Comparison of ENCODE assay signal across 27 cellular contexts in the genomic region with DNA sequence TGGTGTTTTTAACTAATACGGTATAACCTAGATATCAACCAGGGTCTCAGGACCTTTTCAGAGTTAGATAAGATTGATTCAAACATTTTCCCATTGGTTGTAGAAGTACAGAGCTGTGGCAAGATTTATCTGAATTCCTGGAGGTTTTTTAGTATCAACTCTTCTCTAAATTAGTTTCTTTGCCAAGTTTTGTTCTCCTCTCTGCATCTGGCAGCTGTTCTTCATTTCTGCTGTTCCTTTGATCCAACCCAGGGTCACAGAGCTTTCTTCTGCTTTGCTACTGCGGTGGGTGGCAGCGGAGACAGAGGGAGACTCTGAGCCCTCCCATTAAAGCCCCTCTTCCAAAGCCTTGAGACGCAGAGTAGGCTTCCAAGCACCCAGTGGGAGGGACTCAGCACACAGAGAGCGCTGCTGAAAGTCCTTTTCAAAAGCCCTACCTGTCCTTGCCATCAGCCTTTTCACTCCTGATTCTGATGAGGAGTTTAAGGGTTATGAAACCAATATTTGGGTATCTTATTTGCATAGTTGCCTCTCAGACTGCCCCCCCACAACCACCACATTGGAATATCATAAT.
DNase-seq lines count a peak whose midpoint lies in the region; ATAC-seq and TF ChIP-seq lines count a peak whose summit lies in the region.
"Had no signal": no experiment of that assay in that cellular context is flagged by ENCODE, and none has a peak within 500 bp of the region (broad histone marks: within the 10 kb centered on the region; RNA-seq: fewer than 3 reads in every experiment).

No MANE protein-coding gene starts in this region.

- H3K4me3 ChIP-seq in endodermal cell (ENCODE audit: low read length) (no peak overlapping the region), neural progenitor cell (no peak overlapping the region)
- H3K4me3 ChIP-seq: GM12878, GM23248 had no signal

- H3K4me1 Mint-ChIP-seq in WTC11 (peaks cover 10% of the 10 kb centered on the region), endodermal cell (peaks cover 12% of the 10 kb centered on the region), neural progenitor cell (peaks cover 10% of the 10 kb centered on the region)
- no peaks in the 10 kb centered on the region for H3K4me1 Mint-ChIP-seq in activated T-helper 17 cell treated with anti-CD3 and anti-CD28 coated beads, Interleukin-2, amount 50 U/mL, for 72 hours
- H3K4me1 Mint-ChIP-seq: CD4-positive, CD25-positive, alpha-beta regulatory T cell had no signal

- H3K27ac Mint-ChIP-seq in WTC11, result no peak overlapping the region
- H3K27ac Mint-ChIP-seq in endodermal cell, result no peak overlapping the region
- no peak overlapping the region for H3K27ac Mint-ChIP-seq in neural progenitor cell
- no peak overlapping the region for H3K27ac Mint-ChIP-seq in activated T-helper 17 cell treated with anti-CD3 and anti-CD28 coated beads, Interleukin-2, amount 50 U/mL, for 72 hours
- H3K27ac Mint-ChIP-seq: CD4-positive, CD25-positive, alpha-beta regulatory T cell; IgD-negative memory B cell had no signal

- H3F3A ChIP-seq in neural progenitor cell (ENCODE audit: low read depth), result peaks cover 3% of the 10 kb centered on the region

- H3K27me3 ChIP-seq in endodermal cell (ENCODE audit: control insufficient read depth, insufficient read depth, low read length, poor library complexity, severe bottlenecking) (no peaks in the 10 kb centered on the region), neural progenitor cell (peaks cover 7% of the 10 kb centered on the region)

- POLR2A ChIA-PET in WTC11 (lab: Charles Lee), result no interaction called here

- peak; percentile 5 to 14 for DNase-seq in NCI-H526 (lab: John Stamatoyannopoulos, UW)
- DNase-seq in NCI-H526 treated with DMSO at 0.1 percent for 48 hours (lab: John Stamatoyannopoulos, UW), result no peak
- DNase-seq in WTC11 (ENCODE audit: low spot score), result no peak
- DNase-seq in endodermal cell, result peak; percentile 49
- DNase-seq in neural progenitor cell (ENCODE audit: low spot score), result peak; percentile 21
- DNase-seq in COLO668 (lab: John Stamatoyannopoulos, UW; ENCODE audit: unreplicated experiment), result no peak
- no peak for DNase-seq in NOMO-1 treated with dmso at 0.1 percent for 144 hours (lab: John Stamatoyannopoulos, UW; ENCODE audit: unreplicated experiment)
- DNase-seq: 8988T; ACHN; CD4-positive, CD25-positive, alpha-beta regulatory T cell; EL; GDM1; GM23248; MM.1S; NCI-H1417; NCI-H1694; NCI-H2029 treated with DMSO at 0.1 percent for 48 hours; NCI-H2227 treated with DMSO at 0.1 percent for 48 hours; NCI-H748 treated with DMSO at 0.1 percent for 48 hours; PC-3; SHP77 had no signal

- CTCF ChIA-PET in WTC11 (lab: Charles Lee), result no interaction called here

- no peak overlapping the region for H3K9ac ChIP-seq in endodermal cell (ENCODE audit: extremely low read depth, low read length, poor library complexity, severe bottlenecking)
- H3K9ac ChIP-seq in neural progenitor cell, result no peak overlapping the region
- H3K9ac ChIP-seq: GM23248, KMS-11 had no signal

- TF ChIP-seq CTCF in WTC11 (IDR thresholded peaks at IDR 0.05), result no peak
- TF ChIP-seq CTCF in endodermal cell (conservative IDR thresholded peaks at IDR 0.05), result no peak
- TF ChIP-seq CTCF in neural progenitor cell (IDR thresholded peaks at IDR 0.05), result no peak

- H3K9me3 ChIP-seq in endodermal cell (ENCODE audit: control insufficient read depth, low read length), result peaks cover 18% of the 10 kb centered on the region
- H3K9me3 ChIP-seq in neural progenitor cell (ENCODE audit: low read depth), result no peaks in the 10 kb centered on the region

- H3K9me3 Mint-ChIP-seq in WTC11, result peaks cover 17% of the 10 kb centered on the region
- H3K9me3 Mint-ChIP-seq in endodermal cell, result peaks cover 7% of the 10 kb centered on the region
- H3K9me3 Mint-ChIP-seq in neural progenitor cell, result peaks cover 3% of the 10 kb centered on the region
- no peaks in the 10 kb centered on the region for H3K9me3 Mint-ChIP-seq in activated T-helper 17 cell treated with anti-CD3 and anti-CD28 coated beads, Interleukin-2, amount 50 U/mL, for 72 hours

- no peak overlapping the region for H2AFZ ChIP-seq in neural progenitor cell (replicated peaks)
- H2AFZ ChIP-seq: GM23248 had no signal

- no peaks in the 10 kb centered on the region for H3K4me1 ChIP-seq in endodermal cell (ENCODE audit: control insufficient read depth, insufficient read depth, low read length)
- peaks cover 12% of the 10 kb centered on the region for H3K4me1 ChIP-seq in neural progenitor cell

- 80 to 87% methylated on average over 3 to 5 of the region's 5 CpGs for WGBS in endodermal cell (ENCODE audit: insufficient coverage in 1 of 2, insufficient read length in 1 of 2), 2 experiments

- H3K4me3 Mint-ChIP-seq in WTC11 (no peak overlapping the region), endodermal cell (no peak overlapping the region), neural progenitor cell (no peak overlapping the region)
- no peak overlapping the region for H3K4me3 Mint-ChIP-seq in activated T-helper 17 cell treated with anti-CD3 and anti-CD28 coated beads, Interleukin-2, amount 50 U/mL, for 72 hours
- H3K4me3 Mint-ChIP-seq: CD4-positive, CD25-positive, alpha-beta regulatory T cell; IgD-negative memory B cell had no signal

- H3K36me3 ChIP-seq in endodermal cell (ENCODE audit: control insufficient read depth, insufficient read depth, low read length) (no peaks in the 10 kb centered on the region), neural progenitor cell (no peaks in the 10 kb centered on the region)

- H3K36me3 Mint-ChIP-seq in WTC11, result no peaks in the 10 kb centered on the region
- no peaks in the 10 kb centered on the region for H3K36me3 Mint-ChIP-seq in endodermal cell (ENCODE audit: low read depth)
- H3K36me3 Mint-ChIP-seq in neural progenitor cell, result no peaks in the 10 kb centered on the region
- H3K36me3 Mint-ChIP-seq in activated T-helper 17 cell treated with anti-CD3 and anti-CD28 coated beads, Interleukin-2, amount 50 U/mL, for 72 hours (ENCODE audit: low read depth), result no peaks in the 10 kb centered on the region
- H3K36me3 Mint-ChIP-seq: CD4-positive, CD25-positive, alpha-beta regulatory T cell; IgD-negative memory B cell had no signal

- H3K79me2 ChIP-seq in neural progenitor cell (ENCODE audit: low read depth), result no peaks in the 10 kb centered on the region

- H4K20me1 ChIP-seq in neural progenitor cell (ENCODE audit: low read depth), result no peaks in the 10 kb centered on the region

- H3K27ac ChIP-seq in endodermal cell (ENCODE audit: low read depth, low read length) (no peak overlapping the region), neural progenitor cell (no peak overlapping the region)
- H3K27ac ChIP-seq: GM23248, HL-60, KMS-11 had no signal

- peak; percentile 73 for ATAC-seq in WTC11
- no peak for ATAC-seq in activated T-helper 17 cell treated with anti-CD3 and anti-CD28 coated beads, Interleukin-2, amount 50 U/mL, for 72 hours (replicated peaks)
- ATAC-seq: GM12878, HCT116, PC-3 had no signal

- no peak overlapping the region for H3K4me2 ChIP-seq in neural progenitor cell
- H3K4me2 ChIP-seq: KMS-11 had no signal

- no peaks in the 10 kb centered on the region; the same call in 1 of the 2 replicates for H3K27me3 Mint-ChIP-seq in WTC11 (ENCODE audit: low read depth)
- peaks cover 6% of the 10 kb centered on the region for H3K27me3 Mint-ChIP-seq in endodermal cell (ENCODE audit: insufficient read depth)
- peaks cover 4% of the 10 kb centered on the region for H3K27me3 Mint-ChIP-seq in neural progenitor cell (ENCODE audit: insufficient read depth, low read depth)
- H3K27me3 Mint-ChIP-seq in activated T-helper 17 cell treated with anti-CD3 and anti-CD28 coated beads, Interleukin-2, amount 50 U/mL, for 72 hours, result no peaks in the 10 kb centered on the region

TF ChIP-seq in WTC11, 78 proteins besides CTCF, POLR2A, EP300 and RAD21 (continues in another document):
- no peak for TF ChIP-seq ZNF121 (CRISPR knock-in tag; IDR thresholded peaks at IDR 0.05)
- no peak for TF ChIP-seq ZBTB21 (CRISPR knock-in tag; IDR thresholded peaks at IDR 0.05; ENCODE audit: borderline replicate concordance)
- no peak for TF ChIP-seq SMAD3 (CRISPR knock-in tag; IDR thresholded peaks at IDR 0.05; ENCODE audit: borderline replicate concordance)
- TF ChIP-seq, protein P1, sequence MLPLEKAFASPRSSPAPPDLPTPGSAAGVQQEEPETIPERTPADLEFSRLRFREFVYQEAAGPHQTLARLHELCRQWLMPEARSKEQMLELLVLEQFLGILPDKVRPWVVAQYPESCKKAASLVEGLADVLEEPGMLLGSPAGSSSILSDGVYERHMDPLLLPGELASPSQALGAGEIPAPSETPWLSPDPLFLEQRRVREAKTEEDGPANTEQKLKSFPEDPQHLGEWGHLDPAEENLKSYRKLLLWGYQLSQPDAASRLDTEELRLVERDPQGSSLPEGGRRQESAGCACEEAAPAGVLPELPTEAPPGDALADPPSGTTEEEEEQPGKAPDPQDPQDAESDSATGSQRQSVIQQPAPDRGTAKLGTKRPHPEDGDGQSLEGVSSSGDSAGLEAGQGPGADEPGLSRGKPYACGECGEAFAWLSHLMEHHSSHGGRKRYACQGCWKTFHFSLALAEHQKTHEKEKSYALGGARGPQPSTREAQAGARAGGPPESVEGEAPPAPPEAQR (CRISPR knock-in tag; IDR thresholded peaks at IDR 0.05), result no peak
- no peak for TF ChIP-seq ZNF263 (CRISPR knock-in tag; IDR thresholded peaks at IDR 0.05; ENCODE audit: low read depth)
- TF ChIP-seq, protein P2, sequence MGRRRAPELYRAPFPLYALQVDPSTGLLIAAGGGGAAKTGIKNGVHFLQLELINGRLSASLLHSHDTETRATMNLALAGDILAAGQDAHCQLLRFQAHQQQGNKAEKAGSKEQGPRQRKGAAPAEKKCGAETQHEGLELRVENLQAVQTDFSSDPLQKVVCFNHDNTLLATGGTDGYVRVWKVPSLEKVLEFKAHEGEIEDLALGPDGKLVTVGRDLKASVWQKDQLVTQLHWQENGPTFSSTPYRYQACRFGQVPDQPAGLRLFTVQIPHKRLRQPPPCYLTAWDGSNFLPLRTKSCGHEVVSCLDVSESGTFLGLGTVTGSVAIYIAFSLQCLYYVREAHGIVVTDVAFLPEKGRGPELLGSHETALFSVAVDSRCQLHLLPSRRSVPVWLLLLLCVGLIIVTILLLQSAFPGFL (CRISPR knock-in tag; IDR thresholded peaks at IDR 0.05; ENCODE audit: borderline replicate concordance), result no peak
- TF ChIP-seq, protein P3, sequence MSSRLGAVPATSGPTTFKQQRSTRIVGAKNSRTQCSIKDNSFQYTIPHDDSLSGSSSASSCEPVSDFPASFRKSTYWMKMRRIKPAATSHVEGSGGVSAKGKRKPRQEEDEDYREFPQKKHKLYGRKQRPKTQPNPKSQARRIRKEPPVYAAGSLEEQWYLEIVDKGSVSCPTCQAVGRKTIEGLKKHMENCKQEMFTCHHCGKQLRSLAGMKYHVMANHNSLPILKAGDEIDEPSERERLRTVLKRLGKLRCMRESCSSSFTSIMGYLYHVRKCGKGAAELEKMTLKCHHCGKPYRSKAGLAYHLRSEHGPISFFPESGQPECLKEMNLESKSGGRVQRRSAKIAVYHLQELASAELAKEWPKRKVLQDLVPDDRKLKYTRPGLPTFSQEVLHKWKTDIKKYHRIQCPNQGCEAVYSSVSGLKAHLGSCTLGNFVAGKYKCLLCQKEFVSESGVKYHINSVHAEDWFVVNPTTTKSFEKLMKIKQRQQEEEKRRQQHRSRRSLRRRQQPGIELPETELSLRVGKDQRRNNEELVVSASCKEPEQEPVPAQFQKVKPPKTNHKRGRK (CRISPR knock-in tag; IDR thresholded peaks at IDR 0.05; ENCODE audit: borderline replicate concordance), result no peak

Comparison
In these comparisons a context has a peak if more than half of its experiments do, and no peak if none do; other contexts are left out.
1. DNase-seq: peak in NCI-H526 (2 of 2), endodermal cell (single experiment) and neural progenitor cell (single experiment); none in NCI-H526 treated with DMSO at 0.1 percent for 48 hours (single experiment), WTC11 (single experiment), COLO668 (single experiment) and NOMO-1 treated with dmso at 0.1 percent for 144 hours (single experiment).